ENCODE assay signal across 8 cellular contexts in genomic region chr19:18291590-18292459, GRCh38. TPM values are rescaled to one million over a fixed set of nuclear protein-coding genes. Genes with fewer than 3 reads are reported as not detected.
DNase-seq lines count a peak whose midpoint lies in the region; ATAC-seq and TF ChIP-seq lines count a peak whose summit lies in the region.

No MANE protein-coding gene starts in this region.

- peak overlapping the region; percentile 86 for H3K27ac ChIP-seq in colonic mucosa

- H3K9me3 Mint-ChIP-seq in Caco-2 (ENCODE audit: unreplicated experiment), result no peaks in the 10 kb centered on the region
- peaks cover 2% of the 10 kb centered on the region for H3K9me3 Mint-ChIP-seq in activated CD4-positive, alpha-beta T cell treated with anti-CD3 and anti-CD28 coated beads for 36 hours (ENCODE audit: low read depth)

- intact Hi-C loops in Caco-2 (cut with micrococcal nuclease; ENCODE audit: unreplicated experiment), result loop anchor here (1.0 to 2.0 kb wide), 2 partner anchors 10 to 31 kb away; partner anchors contain the start of gene LSM4
- intact Hi-C loops in activated CD4-positive, alpha-beta T cell treated with anti-CD3 and anti-CD28 coated beads for 36 hours (cut with DNase I, micrococcal nuclease), result loop anchor here (1.0 to 5.0 kb wide), 6 partner anchors 13 to 740 kb away; partner anchors contain the start of genes ARMC6 (in 1 of the 2), LSM4 (in 1 of the 2), SSBP4 (in 1 of the 2) and SUGP2 (in 1 of the 2)
- intact Hi-C loops in colonic mucosa (cut with DNase I), result no loop called here

- no peaks in the 10 kb centered on the region for H3K27me3 Mint-ChIP-seq in Caco-2 (ENCODE audit: insufficient read depth, unreplicated experiment)
- H3K27me3 Mint-ChIP-seq in activated CD4-positive, alpha-beta T cell treated with anti-CD3 and anti-CD28 coated beads for 36 hours, result no peaks in the 10 kb centered on the region

- H3K27me3 ChIP-seq in Caco-2 (replicated peaks; ENCODE audit: control insufficient read depth, insufficient read depth, low read length) (no peaks in the 10 kb centered on the region), colonic mucosa (no peaks in the 10 kb centered on the region)

- H3K9me3 ChIP-seq in Caco-2, result no peaks in the 10 kb centered on the region
- H3K9me3 ChIP-seq in colonic mucosa, result no peaks in the 10 kb centered on the region

- H3K4me3 ChIP-seq in Caco-2 (ENCODE audit: low read depth, low read length) (peak overlapping the region; percentile 63), colonic mucosa (peak overlapping the region; percentile 48)

- peak overlapping the region; percentile 92 for H3K27ac Mint-ChIP-seq in Caco-2 (ENCODE audit: unreplicated experiment)
- peak overlapping the region; percentile 99 for H3K27ac Mint-ChIP-seq in activated CD4-positive, alpha-beta T cell treated with anti-CD3 and anti-CD28 coated beads for 36 hours

- H3K36me3 ChIP-seq in Caco-2 (ENCODE audit: control insufficient read depth, insufficient read depth, low read length) (no peaks in the 10 kb centered on the region), colonic mucosa (no peaks in the 10 kb centered on the region)

- peak overlapping the region; percentile 75 to 88 for H3K9ac ChIP-seq in colonic mucosa (ENCODE audit: low read depth in 2 of 2, low read length in 2 of 2)

- peak; percentile 46 for ATAC-seq in GM21423 (IDR thresholded peaks at IDR 0.05; ENCODE audit: unreplicated experiment)
- peak; percentile 38 for ATAC-seq in activated CD4-positive, alpha-beta T cell treated with anti-CD3 and anti-CD28 coated beads for 36 hours

- peaks cover 7% of the 10 kb centered on the region for H3K36me3 Mint-ChIP-seq in Caco-2 (ENCODE audit: insufficient read depth, unreplicated experiment)
- H3K36me3 Mint-ChIP-seq in activated CD4-positive, alpha-beta T cell treated with anti-CD3 and anti-CD28 coated beads for 36 hours (ENCODE audit: low read depth), result peaks cover 8% of the 10 kb centered on the region

- peak overlapping the region; percentile 71 for H3K4me3 Mint-ChIP-seq in Caco-2 (ENCODE audit: unreplicated experiment)
- H3K4me3 Mint-ChIP-seq in activated CD4-positive, alpha-beta T cell treated with anti-CD3 and anti-CD28 coated beads for 36 hours, result peak overlapping the region; percentile 87

- POLR2A ChIA-PET in Caco-2 (lab: Charles Lee), result interaction anchor here (0.7 to 2.7 kb wide), 6 partner anchors 11 to 125 kb away, joined by 3 to 225 read pairs (median 13); partner anchors contain the start of genes GDF15, JUND and LSM4
- POLR2A ChIA-PET in activated CD4-positive, alpha-beta T cell treated with anti-CD3 and anti-CD28 coated beads for 36 hours (lab: Charles Lee), result interaction anchor here (0.7 to 6.5 kb wide), 6 partner anchors 11 to 36 kb away, joined by 3 to 291 read pairs (median 10); partner anchors contain the start of genes JUND and LSM4

- H3K4me1 ChIP-seq in Caco-2, result peaks cover 18% of the 10 kb centered on the region
- peaks cover 10% of the 10 kb centered on the region for H3K4me1 ChIP-seq in colonic mucosa

- peak; percentile 82 to 90 for DNase-seq in Caco-2
- DNase-seq in NAMALWA (ENCODE audit: low spot score), result peak; percentile 72
- DNase-seq in activated CD4-positive, alpha-beta T cell treated with anti-CD3 and anti-CD28 coated beads for 36 hours, result peak; percentile 96
- peak; percentile 88 for DNase-seq in colonic mucosa
- DNase-seq in left kidney (ENCODE audit: low read depth, low spot score), result peak; percentile 97
- DNase-seq in stimulated activated CD4-positive, alpha-beta T cell treated with anti-CD3 and anti-CD28 coated beads, Interleukin-2, amount 100 ng/mL, for 24 hours, result peak; percentile 80 to 91
- DNase-seq in OCI-M2 (lab: John Stamatoyannopoulos, UW; ENCODE audit: unreplicated experiment), result no peak

- no peak for TF ChIP-seq CTCF in Caco-2 (IDR thresholded peaks at IDR 0.05; ENCODE audit: insufficient read depth in 1 of 2, low read depth in 1 of 2, low read length in 1 of 2, severe bottlenecking in 1 of 2, unreplicated experiment in 1 of 2)
- TF ChIP-seq CTCF in colonic mucosa (IDR thresholded peaks at IDR 0.05), result no peak

- peaks cover 7% of the 10 kb centered on the region for H3K4me1 Mint-ChIP-seq in Caco-2 (ENCODE audit: low read depth, unreplicated experiment)
- H3K4me1 Mint-ChIP-seq in activated CD4-positive, alpha-beta T cell treated with anti-CD3 and anti-CD28 coated beads for 36 hours, result peaks cover 63% of the 10 kb centered on the region

- CTCF ChIA-PET in Caco-2 (lab: Charles Lee), result interaction anchor here (0.6 to 3.0 kb wide), 5 partner anchors 12 to 1208 kb away, joined by 4 to 82 read pairs (median 13); partner anchors contain the start of genes JUND, LSM4 and MPV17L2
- CTCF ChIA-PET in activated CD4-positive, alpha-beta T cell treated with anti-CD3 and anti-CD28 coated beads for 36 hours (lab: Charles Lee), result interaction anchor here (0.5 to 2.6 kb wide), 7 partner anchors 11 to 159 kb away, joined by 3 to 18 read pairs (median 10); partner anchors contain the start of gene JUND

- BruUV-seq in Caco-2 (replicated peaks; lab: Mats Ljungman, UMichigan), result TSS peak; percentile 74

RNA-seq across cellular contexts. Expression of gene JUND, which starts 10.4 kb away (rescaled TPM):
- 75.5 and 78.8 TPM in 2 replicates for total RNA-seq in Caco-2 (2022)
- 100 to 1,000 TPM; 254 to 311 TPM for total RNA-seq in activated CD4-positive, alpha-beta T cell treated with anti-CD3 and anti-CD28 coated beads for 36 hours
- total RNA-seq in colonic mucosa, result 100 to 1,000 TPM; 177 to 418 TPM

RNA-seq across cellular contexts. Expression of gene IQCN, which starts 17.6 kb away (rescaled TPM):
- 1.5 and 2.1 TPM in 2 replicates for total RNA-seq in Caco-2 (2022)
- total RNA-seq in activated CD4-positive, alpha-beta T cell treated with anti-CD3 and anti-CD28 coated beads for 36 hours, result under 1 TPM; 0.40 to 0.43 TPM
- total RNA-seq in colonic mucosa, result 1 to 10 TPM; 1.7 to 3.0 TPM

RNA-seq across cellular contexts. Expression of gene LSM4, which starts 31.1 kb away (rescaled TPM):
- total RNA-seq in Caco-2 (2022) (184 and 186 TPM in 2 replicates), colonic mucosa (100 to 1,000 TPM; 128 to 308 TPM)
- 100 to 1,000 TPM; 269 to 370 TPM for total RNA-seq in activated CD4-positive, alpha-beta T cell treated with anti-CD3 and anti-CD28 coated beads for 36 hours

RNA-seq across cellular contexts. Expression of gene PGPEP1, which starts 48.6 kb away (rescaled TPM):
- total RNA-seq in Caco-2 (2022), result 25.6 and 26.0 TPM in 2 replicates
- total RNA-seq in activated CD4-positive, alpha-beta T cell treated with anti-CD3 and anti-CD28 coated beads for 36 hours, result 10 to 100 TPM; 20.0 to 20.9 TPM
- 10 to 100 TPM; 62.6 to 99.0 TPM for total RNA-seq in colonic mucosa
